ENCODE assay signal across 10 cellular contexts in the genomic region with DNA sequence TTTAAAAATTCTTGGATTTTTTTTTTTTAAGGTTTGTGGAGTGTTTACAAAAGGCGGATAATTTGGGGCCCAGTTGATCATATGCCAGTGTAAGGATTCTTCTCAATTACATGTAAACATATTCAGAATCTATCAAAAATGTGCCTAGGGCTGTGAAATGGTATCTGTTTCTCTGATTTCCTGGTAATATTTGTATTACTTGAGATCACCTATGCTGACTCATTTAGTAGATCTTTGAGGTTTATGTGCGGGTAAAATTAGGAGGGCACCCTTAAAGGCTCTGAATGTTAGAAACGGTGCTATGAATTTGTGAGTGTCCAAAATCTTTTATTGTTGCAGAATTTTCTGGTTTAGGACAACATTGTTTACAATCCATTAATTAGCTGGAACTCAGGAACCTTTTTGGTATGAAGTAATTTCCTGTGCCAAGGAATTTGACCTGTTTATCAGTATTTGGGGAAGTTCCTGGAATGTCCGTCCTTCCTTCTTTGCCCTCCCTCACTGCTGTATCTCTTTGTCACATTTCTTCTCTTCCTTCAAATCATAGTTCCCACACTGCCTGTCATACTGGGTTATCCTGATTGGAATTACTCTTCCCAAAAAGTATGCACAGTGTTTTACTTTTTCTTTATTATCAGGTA.
DNase-seq lines count a peak whose midpoint lies in the region; TF ChIP-seq lines count a peak whose summit lies in the region.
"Had no signal": no experiment of that assay in that cellular context is flagged by ENCODE, and none has a peak within 500 bp of the region (broad histone marks: within the 10 kb centered on the region; RNA-seq: fewer than 3 reads in every experiment).

No MANE protein-coding gene starts in this region.

- TF ChIP-seq CTCF in HEK293 (tag by site-specific recombination; IDR thresholded peaks at IDR 0.05) (no peak), hepatocyte (IDR thresholded peaks at IDR 0.05; ENCODE audit: poor library complexity) (no peak)

- H3K79me2 ChIP-seq in hepatocyte: peaks cover 37% of the 10 kb centered on the region

- peaks cover 12% of the 10 kb centered on the region for H3K4me1 ChIP-seq in HEK293 (ENCODE audit: control insufficient read depth, insufficient read depth, low read length)
- H3K4me1 ChIP-seq in hepatocyte (ENCODE audit: insufficient read depth): peaks cover 32% of the 10 kb centered on the region
- H3K4me1 ChIP-seq in subcutaneous abdominal adipose tissue (ENCODE audit: control insufficient read depth in 5 of 5, insufficient read depth in 5 of 5, low read length in 5 of 5): peaks cover 0 to 57% (median 14%) of the 10 kb centered on the region in 5 donors

- 53% methylated on average over 4 of the region's 4 CpGs for WGBS in hepatocyte (ENCODE audit: low lambda C conversion rate, missing lambda C conversion rate)

- H3K36me3 ChIP-seq in HEK293 (ENCODE audit: control insufficient read depth in 2 of 2, insufficient read depth in 1 of 2, low read length in 2 of 2): no peaks in the 10 kb centered on the region
- no peaks in the 10 kb centered on the region for H3K36me3 ChIP-seq in SK-N-MC (ENCODE audit: insufficient read depth, low read length)
- H3K36me3 ChIP-seq in hepatocyte (replicated peaks; ENCODE audit: insufficient read depth, low read depth): no peaks in the 10 kb centered on the region
- H3K36me3 ChIP-seq in subcutaneous abdominal adipose tissue (ENCODE audit: control insufficient read depth in 5 of 5, insufficient read depth in 5 of 5, low read length in 5 of 5): peaks cover 0 to 5% (median 0%) of the 10 kb centered on the region in 5 donors

- H3K27ac ChIP-seq in HEK293 (ENCODE audit: extremely low read depth, low read depth, low read length): no peak overlapping the region
- H3K27ac ChIP-seq in SK-N-MC: peak overlapping the region; percentile 57
- peak overlapping the region; percentile 11 for H3K27ac ChIP-seq in hepatocyte
- H3K27ac ChIP-seq in subcutaneous abdominal adipose tissue (ENCODE audit: low read depth, low read length): peak overlapping the region; percentile 12

- H4K20me1 ChIP-seq in hepatocyte (ENCODE audit: insufficient read depth, poor library complexity, severe bottlenecking): no peaks in the 10 kb centered on the region

- H3K9me2 ChIP-seq in hepatocyte (replicated peaks; ENCODE audit: insufficient read depth): no peaks in the 10 kb centered on the region

- POLR2A ChIA-PET in HEK293 (lab: Yijun Ruan, JAX): interaction anchor here (1.0 kb wide), 1 partner anchor 131 kb away, joined by 3 read pairs; a partner anchor contains a TSS

- CTCF ChIA-PET in HEK293 (lab: Yijun Ruan, JAX): interaction anchor here (0.8 kb wide), 1 partner anchor 20 kb away, joined by 3 read pairs; no protein-coding TSS in a partner anchor

- peak overlapping the region; percentile 4 for H3K9ac ChIP-seq in SK-N-MC (ENCODE audit: insufficient read length)
- H3K9ac ChIP-seq in subcutaneous abdominal adipose tissue (ENCODE audit: low read length in 5 of 5): no peak overlapping the region

- H3K4me3 ChIP-seq in HEK293 (ENCODE audit: low read depth, low read length): no peak overlapping the region
- no peak overlapping the region for H3K4me3 ChIP-seq in SK-N-MC
- no peak overlapping the region for H3K4me3 ChIP-seq in hepatocyte
- no peak overlapping the region for H3K4me3 ChIP-seq in subcutaneous abdominal adipose tissue (ENCODE audit: low read depth in 1 of 5, low read length in 5 of 5)

- peak overlapping the region; percentile 10 for H3K4me2 ChIP-seq in hepatocyte

- H3K27me3 ChIP-seq in hepatocyte (no peaks in the 10 kb centered on the region), subcutaneous abdominal adipose tissue (ENCODE audit: control insufficient read depth in 5 of 5, insufficient read depth in 4 of 5, low read length in 5 of 5) (no peaks in the 10 kb centered on the region)

- H2AFZ ChIP-seq in hepatocyte: no peak overlapping the region

- H3K9me3 ChIP-seq in HEK293 (ENCODE audit: control insufficient read depth, insufficient read depth, low read depth, low read length) (no peaks in the 10 kb centered on the region), SK-N-MC (ENCODE audit: low read depth, low read length) (no peaks in the 10 kb centered on the region), hepatocyte (ENCODE audit: low read depth) (no peaks in the 10 kb centered on the region), subcutaneous abdominal adipose tissue (ENCODE audit: control insufficient read depth in 5 of 5, low read length in 5 of 5) (peaks cover 0 to 4% (median 0%) of the 10 kb centered on the region in 5 donors)

- DNase-seq in SK-N-MC (ENCODE audit: low read depth, low spot score) (no peak), hepatocyte (ENCODE audit: low spot score) (no peak), NCI-H82 (lab: John Stamatoyannopoulos, UW) (no peak), medulla oblongata (ENCODE audit: extremely low spot score) (no peak), DMS 273 treated with DMSO at 0.1 percent for 48 hours (lab: John Stamatoyannopoulos, UW) (no peak)
- DNase-seq: activated naive CD4-positive, alpha-beta T cell treated with anti-CD3 and anti-CD28 coated beads, Interleukin-2, amount 10 ng/mL, durations not matched to agents 7 days and 5 days; left colon; NCI-H1048 had no signal

TF ChIP-seq in HEK293, 187 proteins besides CTCF, POLR2A, EP300 and RAD21:
- no peak for TF ChIP-seq ZNF670 (tag by site-specific recombination; IDR thresholded peaks at IDR 0.05; ENCODE audit: low read depth)
- TF ChIP-seq ZNF214 (tag by site-specific recombination; IDR thresholded peaks at IDR 0.05; ENCODE audit: borderline replicate concordance): no peak
- TF ChIP-seq ZNF311 (tag by site-specific recombination; IDR thresholded peaks at IDR 0.05; ENCODE audit: borderline replicate concordance): no peak
- TF ChIP-seq, protein P1, sequence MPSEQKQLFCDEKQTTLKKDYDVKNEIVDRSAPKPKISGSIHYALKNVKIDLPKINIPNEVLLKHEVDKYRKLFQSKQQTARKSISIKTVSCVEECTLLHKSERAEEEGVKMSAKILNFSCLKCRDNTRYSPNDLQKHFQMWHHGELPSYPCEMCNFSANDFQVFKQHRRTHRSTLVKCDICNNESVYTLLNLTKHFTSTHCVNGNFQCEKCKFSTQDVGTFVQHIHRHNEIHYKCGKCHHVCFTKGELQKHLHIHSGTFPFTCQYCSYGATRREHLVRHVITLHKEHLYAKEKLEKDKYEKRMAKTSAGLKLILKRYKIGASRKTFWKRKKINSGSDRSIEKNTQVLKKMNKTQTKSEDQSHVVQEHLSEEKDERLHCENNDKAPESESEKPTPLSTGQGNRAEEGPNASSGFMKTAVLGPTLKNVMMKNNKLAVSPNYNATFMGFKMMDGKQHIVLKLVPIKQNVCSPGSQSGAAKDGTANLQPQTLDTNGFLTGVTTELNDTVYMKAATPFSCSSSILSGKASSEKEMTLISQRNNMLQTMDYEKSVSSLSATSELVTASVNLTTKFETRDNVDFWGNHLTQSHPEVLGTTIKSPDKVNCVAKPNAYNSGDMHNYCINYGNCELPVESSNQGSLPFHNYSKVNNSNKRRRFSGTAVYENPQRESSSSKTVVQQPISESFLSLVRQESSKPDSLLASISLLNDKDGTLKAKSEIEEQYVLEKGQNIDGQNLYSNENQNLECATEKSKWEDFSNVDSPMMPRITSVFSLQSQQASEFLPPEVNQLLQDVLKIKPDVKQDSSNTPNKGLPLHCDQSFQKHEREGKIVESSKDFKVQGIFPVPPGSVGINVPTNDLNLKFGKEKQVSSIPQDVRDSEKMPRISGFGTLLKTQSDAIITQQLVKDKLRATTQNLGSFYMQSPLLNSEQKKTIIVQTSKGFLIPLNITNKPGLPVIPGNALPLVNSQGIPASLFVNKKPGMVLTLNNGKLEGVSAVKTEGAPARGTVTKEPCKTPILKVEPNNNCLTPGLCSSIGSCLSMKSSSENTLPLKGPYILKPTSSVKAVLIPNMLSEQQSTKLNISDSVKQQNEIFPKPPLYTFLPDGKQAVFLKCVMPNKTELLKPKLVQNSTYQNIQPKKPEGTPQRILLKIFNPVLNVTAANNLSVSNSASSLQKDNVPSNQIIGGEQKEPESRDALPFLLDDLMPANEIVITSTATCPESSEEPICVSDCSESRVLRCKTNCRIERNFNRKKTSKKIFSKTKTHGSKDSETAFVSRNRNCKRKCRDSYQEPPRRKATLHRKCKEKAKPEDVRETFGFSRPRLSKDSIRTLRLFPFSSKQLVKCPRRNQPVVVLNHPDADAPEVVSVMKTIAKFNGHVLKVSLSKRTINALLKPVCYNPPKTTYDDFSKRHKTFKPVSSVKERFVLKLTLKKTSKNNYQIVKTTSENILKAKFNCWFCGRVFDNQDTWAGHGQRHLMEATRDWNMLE (tag by site-specific recombination; conservative IDR thresholded peaks at IDR 0.05; ENCODE audit: low read depth): no peak
- TF ChIP-seq, protein P2, sequence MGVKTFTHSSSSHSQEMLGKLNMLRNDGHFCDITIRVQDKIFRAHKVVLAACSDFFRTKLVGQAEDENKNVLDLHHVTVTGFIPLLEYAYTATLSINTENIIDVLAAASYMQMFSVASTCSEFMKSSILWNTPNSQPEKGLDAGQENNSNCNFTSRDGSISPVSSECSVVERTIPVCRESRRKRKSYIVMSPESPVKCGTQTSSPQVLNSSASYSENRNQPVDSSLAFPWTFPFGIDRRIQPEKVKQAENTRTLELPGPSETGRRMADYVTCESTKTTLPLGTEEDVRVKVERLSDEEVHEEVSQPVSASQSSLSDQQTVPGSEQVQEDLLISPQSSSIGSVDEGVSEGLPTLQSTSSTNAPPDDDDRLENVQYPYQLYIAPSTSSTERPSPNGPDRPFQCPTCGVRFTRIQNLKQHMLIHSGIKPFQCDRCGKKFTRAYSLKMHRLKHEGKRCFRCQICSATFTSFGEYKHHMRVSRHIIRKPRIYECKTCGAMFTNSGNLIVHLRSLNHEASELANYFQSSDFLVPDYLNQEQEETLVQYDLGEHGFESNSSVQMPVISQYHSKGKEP (tag by site-specific recombination; IDR thresholded peaks at IDR 0.05): no peak
- TF ChIP-seq, protein P3, sequence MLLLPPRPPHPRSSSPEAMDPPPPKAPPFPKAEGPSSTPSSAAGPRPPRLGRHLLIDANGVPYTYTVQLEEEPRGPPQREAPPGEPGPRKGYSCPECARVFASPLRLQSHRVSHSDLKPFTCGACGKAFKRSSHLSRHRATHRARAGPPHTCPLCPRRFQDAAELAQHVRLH (tag by site-specific recombination; IDR thresholded peaks at IDR 0.05): no peak
- TF ChIP-seq ZNF660 (tag by site-specific recombination; IDR thresholded peaks at IDR 0.05): no peak
- peak; percentile 50; the same call in 1 of the 2 replicates for TF ChIP-seq ZNF341 (tag by site-specific recombination; IDR thresholded peaks at IDR 0.05; ENCODE audit: low read depth)
